In genomic region chr20:46296526-46297250, GRCh38 we compare ENCODE assay signal across 19 cellular contexts. TPM values are rescaled to one million over a fixed set of nuclear protein-coding genes. Genes with fewer than 3 reads are reported as not detected.
DNase-seq lines count a peak whose midpoint lies in the region; ATAC-seq and TF ChIP-seq lines count a peak whose summit lies in the region.
"Had no signal": no experiment of that assay in that cellular context is flagged by ENCODE, and none has a peak within 500 bp of the region (broad histone marks: within the 10 kb centered on the region; RNA-seq: fewer than 3 reads in every experiment).

No MANE protein-coding gene starts in this region.

- H3K4me1 ChIP-seq in HEK293 (ENCODE audit: control insufficient read depth, insufficient read depth, low read length) (no peaks in the 10 kb centered on the region), neuronal stem cell (ENCODE audit: control insufficient read depth in 2 of 2, insufficient read depth in 1 of 2, low read depth in 1 of 2, low read length in 2 of 2) (peaks cover 0 to 14% of the 10 kb centered on the region in 2 donors), A673 (ENCODE audit: insufficient read depth, low read length, poor library complexity, severe bottlenecking) (no peaks in the 10 kb centered on the region), heart right ventricle (no peaks in the 10 kb centered on the region)
- H3K4me1 ChIP-seq: BE2C, Caco-2 had no signal

- no peak overlapping the region for H2AK5ac ChIP-seq in neuronal stem cell (ENCODE audit: low read depth, low read length)

- CTCF ChIA-PET in HEK293 (lab: Yijun Ruan, JAX) = interaction anchor here (0.9 to 1.3 kb wide), 3 partner anchors 10 to 165 kb away, joined by 3 to 4 read pairs (median 3); no protein-coding TSS in a partner anchor
- CTCF ChIA-PET in A673 (lab: Charles Lee) = no interaction called here

- H3K27me3 ChIP-seq in neuronal stem cell (ENCODE audit: control insufficient read depth in 3 of 3, insufficient read depth in 3 of 3, low read depth in 1 of 3, low read length in 3 of 3) (peaks cover 0 to 52% (median 0%) of the 10 kb centered on the region in 3 experiments), A673 (replicated peaks; ENCODE audit: insufficient read depth, low read depth, low read length, poor library complexity) (peaks cover 71% of the 10 kb centered on the region), heart right ventricle (peaks cover 0 to 81% (median 72%) of the 10 kb centered on the region in 7 donors)
- H3K27me3 ChIP-seq: BE2C had no signal

- no peak overlapping the region for H2BK12ac ChIP-seq in neuronal stem cell (ENCODE audit: low read length)

- peak overlapping the region; percentile 74 for H3K18ac ChIP-seq in neuronal stem cell (ENCODE audit: low read length)

- no peak overlapping the region for H3K14ac ChIP-seq in neuronal stem cell (ENCODE audit: low read length)

- H3K9me3 ChIP-seq in HEK293 (ENCODE audit: control insufficient read depth, insufficient read depth, low read depth, low read length) = no peaks in the 10 kb centered on the region
- H3K9me3 ChIP-seq in neuronal stem cell (replicated peaks in 1 of 2; ENCODE audit: control insufficient read depth in 2 of 2, insufficient read depth in 1 of 2, low read depth in 1 of 2, low read length in 2 of 2) = no peaks in the 10 kb centered on the region
- H3K9me3 ChIP-seq in A673 (ENCODE audit: low read depth, low read length, poor library complexity, severe bottlenecking) = no peaks in the 10 kb centered on the region
- H3K9me3 ChIP-seq in heart right ventricle = no peaks in the 10 kb centered on the region
- H3K9me3 ChIP-seq: BE2C, Caco-2 had no signal

- no peak overlapping the region for H3K9ac ChIP-seq in neuronal stem cell (ENCODE audit: low read depth, low read length, poor library complexity)

- H3K4me3 ChIP-seq in HEK293 (ENCODE audit: low read depth, low read length) = no peak overlapping the region
- H3K4me3 ChIP-seq in neuronal stem cell (ENCODE audit: low read length in 2 of 2) = no peak overlapping the region
- H3K4me3 ChIP-seq in A673 (ENCODE audit: low read depth, low read length, poor library complexity, severe bottlenecking) = no peak overlapping the region
- no peak overlapping the region for H3K4me3 ChIP-seq in heart right ventricle
- H3K4me3 ChIP-seq: GM23338 had no signal

- no peak overlapping the region for H4K8ac ChIP-seq in neuronal stem cell (ENCODE audit: low read depth, low read length)

- no peak overlapping the region for H3K27ac ChIP-seq in HEK293 (ENCODE audit: extremely low read depth, low read depth, low read length)
- no peak overlapping the region for H3K27ac ChIP-seq in neuronal stem cell (replicated peaks; ENCODE audit: low read length)
- H3K27ac ChIP-seq in A673 (ENCODE audit: low read depth, low read length, poor library complexity, severe bottlenecking) = no peak overlapping the region
- no peak overlapping the region for H3K27ac ChIP-seq in heart right ventricle

- H2BK5ac ChIP-seq in neuronal stem cell (ENCODE audit: low read length) = no peak overlapping the region

- intact Hi-C loops in A673 (cut with micrococcal nuclease; ENCODE audit: unreplicated experiment) = no loop called here
- intact Hi-C loops in heart right ventricle (cut with DNase I) = no loop called here

- no peak overlapping the region for H3K4me2 ChIP-seq in neuronal stem cell (ENCODE audit: insufficient read depth, low read length, poor library complexity, severe bottlenecking)
- H3K4me2 ChIP-seq: GM23338 had no signal

- H3K36me3 ChIP-seq in HEK293 (ENCODE audit: control insufficient read depth in 2 of 2, insufficient read depth in 1 of 2, low read length in 2 of 2) (no peaks in the 10 kb centered on the region), neuronal stem cell (replicated peaks in 1 of 2; ENCODE audit: control insufficient read depth in 2 of 2, insufficient read depth in 2 of 2, low read length in 2 of 2) (no peaks in the 10 kb centered on the region), A673 (ENCODE audit: insufficient read depth, low read length, poor library complexity, severe bottlenecking) (no peaks in the 10 kb centered on the region), heart right ventricle (no peaks in the 10 kb centered on the region)
- H3K36me3 ChIP-seq: BE2C had no signal

- ATAC-seq in HG02981 (IDR thresholded peaks at IDR 0.05; ENCODE audit: unreplicated experiment) (no peak), heart right ventricle (no peak)
- ATAC-seq: GM23338 had no signal

- H3K79me1 ChIP-seq in neuronal stem cell (ENCODE audit: low read depth, low read length) = no peaks in the 10 kb centered on the region

- no peak overlapping the region for H2AFZ ChIP-seq in neuronal stem cell (ENCODE audit: low read length)
- H2AFZ ChIP-seq: GM23338 had no signal

- H4K91ac ChIP-seq in neuronal stem cell (ENCODE audit: low read depth, low read length, poor library complexity) = no peak overlapping the region

- no peak overlapping the region for H2BK120ac ChIP-seq in neuronal stem cell (ENCODE audit: low read depth, low read length)

- TF ChIP-seq CTCF in HEK293 (tag by site-specific recombination; IDR thresholded peaks at IDR 0.05) (no peak), A673 (conservative IDR thresholded peaks at IDR 0.05; ENCODE audit: low read depth, low read length) (no peak), heart right ventricle (IDR thresholded peaks at IDR 0.05) (no peak)

- H2BK15ac ChIP-seq in neuronal stem cell (ENCODE audit: low read length) = no peak overlapping the region

- H3K23ac ChIP-seq in neuronal stem cell (ENCODE audit: low read depth, low read length, poor library complexity) = no peak overlapping the region

- WGBS in neuronal stem cell (ENCODE audit: extremely low coverage in 2 of 2, insufficient read length in 2 of 2, insufficient replicate concordance in 1 of 2), 2 donors = no CpG with 5 or more reads among the region's 12 CpGs
- 50 to 51% methylated on average over 12 of the region's 12 CpGs for WGBS in heart right ventricle, 2 donors

- POLR2A ChIA-PET in HEK293 (lab: Yijun Ruan, JAX) (no interaction called here), A673 (lab: Charles Lee; ENCODE audit: low non-redundant PET) (interaction anchor here (0.6 kb wide), 1 partner anchor 67 kb away, joined by 6 read pairs; no protein-coding TSS in a partner anchor)

- BruUV-seq in A673 (replicated peaks; lab: Mats Ljungman, UMichigan) = no TSS peak

- H3K4ac ChIP-seq in neuronal stem cell (ENCODE audit: low read length) = no peak overlapping the region

- DNase-seq in COLO668 (lab: John Stamatoyannopoulos, UW; ENCODE audit: unreplicated experiment) (peak; percentile 63), cerebellar cortex (ENCODE audit: low spot score) (peak; percentile 90), neuronal stem cell (ENCODE audit: low spot score) (no peak), A673 (ENCODE audit: low spot score) (no peak), germinal center (ENCODE audit: low spot score) (no peak), heart right ventricle (no peak)
- DNase-seq: ACHN; BE2C; Caco-2; CD4-positive, CD25-positive, alpha-beta regulatory T cell; CD8-positive, alpha-beta memory T cell; GDM1; HCEC 1CT; HFFc6; IMR-90 had no signal

TF ChIP-seq in HEK293, 187 proteins besides CTCF, POLR2A, EP300 and RAD21:
- TF ChIP-seq ZIC2 (tag by site-specific recombination; IDR thresholded peaks at IDR 0.05) = 0 out of 2 replicates have a peak, but pooled peaks have one; percentile 7
- no peak for TF ChIP-seq GFI1B (tag by site-specific recombination; IDR thresholded peaks at IDR 0.05)

RNA-seq across cellular contexts. Expression of gene CDH22, which starts 11.6 kb away (rescaled TPM):
- 0.20 TPM for polyA plus RNA-seq in neuronal stem cell (2013, experiment 1 of 2)
- 0.19 TPM for polyA plus RNA-seq in neuronal stem cell (2013, experiment 2 of 2)
- total RNA-seq in A673 (2021) (not detected in 2 replicates), heart right ventricle (10 to 100 TPM in 1 of 10 donors, 1 to 10 TPM in 2, under 1 TPM in 7; 0.16 to 11.0 (median 0.64) TPM)
- 1 to 10 TPM in 1 of 2 donors, under 1 TPM in 1; 0.04 to 1.0 TPM for polyA plus RNA-seq in heart right ventricle
- total RNA-seq: A172; CD4-positive, CD25-positive, alpha-beta regulatory T cell; CD8-positive, alpha-beta memory T cell; HFFc6; IMR-90 had no signal
- polyA plus RNA-seq: CD4-positive, CD25-positive, alpha-beta regulatory T cell; CD8-positive, alpha-beta memory T cell; IMR-90 had no signal

Comparison
In these comparisons a context has a peak if more than half of its experiments do, and no peak if none do; other contexts are left out.
1. DNase-seq: peak in COLO668 (single experiment) and cerebellar cortex (single experiment); none in neuronal stem cell (single experiment), A673 (single experiment), germinal center (single experiment) and heart right ventricle (0 of 2).